ENCODE assay signal across 15 cellular contexts in genomic region chrX:44935640-44936039, GRCh38.
DNase-seq lines count a peak whose midpoint lies in the region; ATAC-seq, FAIRE-seq and TF ChIP-seq lines count a peak whose summit lies in the region.
"Had no signal": no experiment of that assay in that cellular context is flagged by ENCODE, and none has a peak within 500 bp of the region (broad histone marks: within the 10 kb centered on the region; RNA-seq: fewer than 3 reads in every experiment).

No MANE protein-coding gene starts in this region.

- H3K4me1 ChIP-seq in psoas muscle (peaks cover 37% of the 10 kb centered on the region), gastroesophageal sphincter (peaks cover 0 to 20% (median 3%) of the 10 kb centered on the region in 3 donors)

- intact Hi-C loops in psoas muscle (cut with DNase I) = no loop called here

- H3K4me3 ChIP-seq in epithelial cell of esophagus (ENCODE audit: low read length) = no peak overlapping the region
- no peak overlapping the region for H3K4me3 ChIP-seq in psoas muscle
- H3K4me3 ChIP-seq in gastroesophageal sphincter = no peak overlapping the region
- H3K4me3 ChIP-seq: BLaER1 had no signal

- FAIRE-seq in GM12892 (lab: Jason Lieb, UNC) = peak; percentile 14

- TF ChIP-seq CTCF in epithelial cell of esophagus (IDR thresholded peaks at IDR 0.05; ENCODE audit: insufficient read depth, low read depth, low read length, missing control alignments) = peak; percentile 36
- peak; percentile 40 for TF ChIP-seq CTCF in psoas muscle (IDR thresholded peaks at IDR 0.05)
- TF ChIP-seq CTCF in gastroesophageal sphincter (IDR thresholded peaks at IDR 0.05) = no peak

- H3K9me3 ChIP-seq in psoas muscle = no peaks in the 10 kb centered on the region
- no peaks in the 10 kb centered on the region for H3K9me3 ChIP-seq in gastroesophageal sphincter

- no peaks in the 10 kb centered on the region for H3K27me3 ChIP-seq in psoas muscle (ENCODE audit: insufficient read depth in 3 of 3, low read length in 2 of 3)
- no peaks in the 10 kb centered on the region for H3K27me3 ChIP-seq in gastroesophageal sphincter
- H3K27me3 ChIP-seq: BLaER1 had no signal

- TF ChIP-seq POLR2A in GM12892 (IDR thresholded peaks at IDR 0.05; ENCODE audit: low read depth, low read length) (no peak), gastroesophageal sphincter (IDR thresholded peaks at IDR 0.05) (no peak)

- no peak for TF ChIP-seq EP300 in gastroesophageal sphincter (IDR thresholded peaks at IDR 0.05)

- WGBS in psoas muscle, 3 donors = 39 to 60% (median 47%) methylated on average over 5 of the region's 5 CpGs
- 100% methylated on average over 1 to 3 of the region's 5 CpGs for WGBS in gastroesophageal sphincter (ENCODE audit: low coverage in 1 of 2), 2 donors

- H3K36me3 ChIP-seq in psoas muscle (ENCODE audit: insufficient read depth in 1 of 2, low read depth in 1 of 2) (no peaks in the 10 kb centered on the region), gastroesophageal sphincter (no peaks in the 10 kb centered on the region)

- H3K27ac ChIP-seq in psoas muscle (peak overlapping the region; percentile 65), gastroesophageal sphincter (no peak overlapping the region)
- H3K27ac ChIP-seq: BLaER1 had no signal

- ATAC-seq in psoas muscle (peak; percentile 93 to 97 (median 96)), gastroesophageal sphincter (no peak)
- ATAC-seq: Panc1 had no signal

- DNase-seq in GM12892 (ENCODE audit: insufficient read length) (no peak), NCI-H226 (peak; percentile 30), epithelial cell of esophagus (ENCODE audit: low read depth) (peak; percentile 89), psoas muscle (peak; percentile 27 to 60), AG08396 (ENCODE audit: low spot score) (no peak), dedifferentiated amniotic fluid mesenchymal stem cell (ENCODE audit: extremely low spot score) (no peak), NCI-H146 treated with DMSO at 0.1 percent for 48 hours (lab: John Stamatoyannopoulos, UW; ENCODE audit: unreplicated experiment) (no peak)
- DNase-seq: HCEC 1CT, NCI-H1092, NCI-H1694 treated with DMSO at 0.1 percent for 48 hours, NCI-H446, SIG-M5 had no signal

Comparison
In these comparisons a context has a peak if more than half of its experiments do, and no peak if none do; other contexts are left out.
1. DNase-seq: peak in NCI-H226 (single experiment), epithelial cell of esophagus (single experiment) and psoas muscle (2 of 2); none in GM12892 (single experiment), AG08396 (single experiment), dedifferentiated amniotic fluid mesenchymal stem cell (single experiment) and NCI-H146 treated with DMSO at 0.1 percent for 48 hours (single experiment).
2. CTCF ChIP-seq: peak in epithelial cell of esophagus (single experiment) and psoas muscle (single experiment); none in gastroesophageal sphincter (0 of 4).